In the genomic region with DNA sequence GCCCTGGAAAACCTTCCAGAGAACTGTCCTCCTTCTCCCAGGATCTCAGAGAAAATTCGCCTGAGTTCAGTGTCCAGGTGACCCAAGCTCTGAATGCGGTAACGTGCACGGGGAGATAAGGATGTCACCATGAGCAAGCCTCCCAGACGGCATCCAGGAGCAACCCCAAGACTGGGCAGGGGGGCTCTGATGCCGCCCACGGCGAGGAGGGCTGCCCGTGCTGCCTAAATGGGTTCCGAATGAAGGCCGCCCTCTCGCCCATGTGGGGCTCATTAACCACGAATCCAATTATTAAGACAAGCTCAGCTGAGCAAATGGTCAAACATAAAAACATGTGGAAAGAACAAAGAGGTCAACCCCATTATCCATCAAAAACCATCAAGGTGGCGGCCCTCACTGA, we compare ENCODE assay signal across 8 cellular contexts. TPM values are rescaled to one million over a fixed set of nuclear protein-coding genes. Genes with fewer than 3 reads are reported as not detected.
DNase-seq lines count a peak whose midpoint lies in the region; ATAC-seq and TF ChIP-seq lines count a peak whose summit lies in the region.
"Not testable (repeated sequence)": the region's sequence is repeated elsewhere in the genome, so short reads cannot be mapped to it uniquely, and the experiment has no call there.

No MANE protein-coding gene starts in this region.

- not testable (repeated sequence) for H3K36me3 Mint-ChIP-seq in CD14-positive monocyte; IgD-negative memory B cell; activated CD4-positive, alpha-beta T cell treated with anti-CD3 and anti-CD28 coated beads, Interleukin-2, amount 10 ng/mL, durations not matched to agents 24 days and 14 days (ENCODE audit: low read depth); activated T-helper 17 cell treated with anti-CD3 and anti-CD28 coated beads, Interleukin-2, amount 50 U/mL, for 72 hours (ENCODE audit: low read depth); brain; immature natural killer cell; nephron progenitor cell (ENCODE audit: low read depth); stimulated activated naive CD8-positive, alpha-beta T cell treated with anti-CD3 and anti-CD28 coated beads, Interleukin-15, Interleukin-2, amounts not matched to agents 100 ng/mL and 50 ng/mL, for 24 hours (ENCODE audit: low read depth)

- H3K9me3 Mint-ChIP-seq in CD14-positive monocyte; IgD-negative memory B cell; activated CD4-positive, alpha-beta T cell treated with anti-CD3 and anti-CD28 coated beads, Interleukin-2, amount 10 ng/mL, durations not matched to agents 24 days and 14 days; activated T-helper 17 cell treated with anti-CD3 and anti-CD28 coated beads, Interleukin-2, amount 50 U/mL, for 72 hours; immature natural killer cell; nephron progenitor cell; stimulated activated naive CD8-positive, alpha-beta T cell treated with anti-CD3 and anti-CD28 coated beads, Interleukin-15, Interleukin-2, amounts not matched to agents 100 ng/mL and 50 ng/mL, for 24 hours: not testable (repeated sequence)
- H3K9me3 Mint-ChIP-seq in brain = peaks cover 0 to 10% (median 0%) of the 10 kb centered on the region in 5 experiments

- H3K4me3 Mint-ChIP-seq in CD14-positive monocyte = peak overlapping the region; percentile 9 to 82
- H3K4me3 Mint-ChIP-seq in IgD-negative memory B cell = peak overlapping the region in 3 of 4 donors; percentile 9 to 71 (median 27)
- H3K4me3 Mint-ChIP-seq in activated CD4-positive, alpha-beta T cell treated with anti-CD3 and anti-CD28 coated beads, Interleukin-2, amount 10 ng/mL, durations not matched to agents 24 days and 14 days = peak overlapping the region; percentile 73
- peak overlapping the region; percentile 79 for H3K4me3 Mint-ChIP-seq in activated T-helper 17 cell treated with anti-CD3 and anti-CD28 coated beads, Interleukin-2, amount 50 U/mL, for 72 hours
- peak overlapping the region; percentile 77 to 90 (median 78) for H3K4me3 Mint-ChIP-seq in brain
- peak overlapping the region; percentile 71 to 87 (median 77) for H3K4me3 Mint-ChIP-seq in immature natural killer cell
- H3K4me3 Mint-ChIP-seq in nephron progenitor cell = peak overlapping the region; percentile 79
- H3K4me3 Mint-ChIP-seq in stimulated activated naive CD8-positive, alpha-beta T cell treated with anti-CD3 and anti-CD28 coated beads, Interleukin-15, Interleukin-2, amounts not matched to agents 100 ng/mL and 50 ng/mL, for 24 hours = peak overlapping the region; percentile 83

- not testable (repeated sequence) for TF ChIP-seq CTCF in CD14-positive monocyte (IDR thresholded peaks at IDR 0.05); brain (conservative IDR thresholded peaks at IDR 0.05); nephron progenitor cell (IDR thresholded peaks at IDR 0.05)

- H3K4me1 Mint-ChIP-seq in CD14-positive monocyte (peaks cover 10% of the 10 kb centered on the region), brain (peaks cover 11% of the 10 kb centered on the region), immature natural killer cell (peaks cover 0 to 10% of the 10 kb centered on the region in 2 donors)
- H3K4me1 Mint-ChIP-seq in IgD-negative memory B cell; activated CD4-positive, alpha-beta T cell treated with anti-CD3 and anti-CD28 coated beads, Interleukin-2, amount 10 ng/mL, durations not matched to agents 24 days and 14 days; activated T-helper 17 cell treated with anti-CD3 and anti-CD28 coated beads, Interleukin-2, amount 50 U/mL, for 72 hours; nephron progenitor cell; stimulated activated naive CD8-positive, alpha-beta T cell treated with anti-CD3 and anti-CD28 coated beads, Interleukin-15, Interleukin-2, amounts not matched to agents 100 ng/mL and 50 ng/mL, for 24 hours (ENCODE audit: low read depth): not testable (repeated sequence)

- not testable (repeated sequence) for ATAC-seq in activated T-helper 17 cell treated with anti-CD3 and anti-CD28 coated beads, Interleukin-2, amount 50 U/mL, for 72 hours (replicated peaks)

- DNase-seq in CD14-positive monocyte (ENCODE audit: low spot score); activated CD4-positive, alpha-beta T cell treated with anti-CD3 and anti-CD28 coated beads, Interleukin-2, amount 10 ng/mL, durations not matched to agents 24 days and 14 days; immature natural killer cell; nephron progenitor cell: not testable (repeated sequence)

- peaks cover 35 to 62% (median 60%) of the 10 kb centered on the region in 3 donors for H3K27me3 Mint-ChIP-seq in CD14-positive monocyte (ENCODE audit: low read depth in 3 of 3)
- H3K27me3 Mint-ChIP-seq in IgD-negative memory B cell = peaks cover 24% of the 10 kb centered on the region
- H3K27me3 Mint-ChIP-seq in activated CD4-positive, alpha-beta T cell treated with anti-CD3 and anti-CD28 coated beads, Interleukin-2, amount 10 ng/mL, durations not matched to agents 24 days and 14 days = peaks cover 40% of the 10 kb centered on the region
- peaks cover 10% of the 10 kb centered on the region for H3K27me3 Mint-ChIP-seq in activated T-helper 17 cell treated with anti-CD3 and anti-CD28 coated beads, Interleukin-2, amount 50 U/mL, for 72 hours
- peaks cover 36% of the 10 kb centered on the region for H3K27me3 Mint-ChIP-seq in brain
- peaks cover 5 to 11% (median 10%) of the 10 kb centered on the region in 3 donors for H3K27me3 Mint-ChIP-seq in immature natural killer cell (ENCODE audit: low read depth in 3 of 3)
- H3K27me3 Mint-ChIP-seq in nephron progenitor cell (ENCODE audit: low read depth, poor library complexity) = peaks cover 62% of the 10 kb centered on the region
- H3K27me3 Mint-ChIP-seq in stimulated activated naive CD8-positive, alpha-beta T cell treated with anti-CD3 and anti-CD28 coated beads, Interleukin-15, Interleukin-2, amounts not matched to agents 100 ng/mL and 50 ng/mL, for 24 hours = peaks cover 37% of the 10 kb centered on the region

- intact Hi-C loops in CD14-positive monocyte (cut with micrococcal nuclease); activated CD4-positive, alpha-beta T cell treated with anti-CD3 and anti-CD28 coated beads, Interleukin-2, amount 10 ng/mL, durations not matched to agents 24 days and 14 days (cut with micrococcal nuclease): not testable (repeated sequence)

- H3K27ac Mint-ChIP-seq in CD14-positive monocyte; IgD-negative memory B cell; activated CD4-positive, alpha-beta T cell treated with anti-CD3 and anti-CD28 coated beads, Interleukin-2, amount 10 ng/mL, durations not matched to agents 24 days and 14 days; activated T-helper 17 cell treated with anti-CD3 and anti-CD28 coated beads, Interleukin-2, amount 50 U/mL, for 72 hours; brain; nephron progenitor cell; stimulated activated naive CD8-positive, alpha-beta T cell treated with anti-CD3 and anti-CD28 coated beads, Interleukin-15, Interleukin-2, amounts not matched to agents 100 ng/mL and 50 ng/mL, for 24 hours: not testable (repeated sequence)
- peak overlapping the region in 2 of 6 donors; percentile 40 to 53 for H3K27ac Mint-ChIP-seq in immature natural killer cell

RNA-seq across cellular contexts. Expression of gene UNC93B1, which starts 49.6 kb away (rescaled TPM):
- 100 to 1,000 TPM; 185 to 220 TPM for polyA plus RNA-seq in CD14-positive monocyte
- polyA plus RNA-seq in IgD-negative memory B cell = 140 TPM
- 13.8 and 15.6 TPM in 2 replicates for total RNA-seq in activated CD4-positive, alpha-beta T cell treated with anti-CD3 and anti-CD28 coated beads, Interleukin-2, amount 10 ng/mL, durations not matched to agents 24 days and 14 days
- 10 to 100 TPM; 13.1 to 14.8 TPM for total RNA-seq in activated T-helper 17 cell treated with anti-CD3 and anti-CD28 coated beads, Interleukin-2, amount 50 U/mL, for 72 hours
- polyA plus RNA-seq in brain (ENCODE audit: insufficient read depth, low read depth, low replicate concordance) = 8.1 TPM
- 10 to 100 TPM; 29.7 to 42.7 (median 38.6) TPM for polyA plus RNA-seq in immature natural killer cell

RNA-seq across cellular contexts. Expression of gene ALDH3B1, which starts 55.9 kb away (rescaled TPM):
- polyA plus RNA-seq in CD14-positive monocyte = 10 to 100 TPM; 79.8 to 86.7 TPM
- 0.36 TPM for polyA plus RNA-seq in IgD-negative memory B cell
- total RNA-seq in activated CD4-positive, alpha-beta T cell treated with anti-CD3 and anti-CD28 coated beads, Interleukin-2, amount 10 ng/mL, durations not matched to agents 24 days and 14 days = not detected in 2 replicates
- under 1 TPM in 1 of 2 donors, not detected in 1; 0.08 TPM for total RNA-seq in activated T-helper 17 cell treated with anti-CD3 and anti-CD28 coated beads, Interleukin-2, amount 50 U/mL, for 72 hours
- polyA plus RNA-seq in brain (ENCODE audit: insufficient read depth, low read depth, low replicate concordance) = 10.5 TPM
- polyA plus RNA-seq in immature natural killer cell = 1 to 10 TPM in 2 of 3 donors, not detected in 1; 3.4 to 3.8 TPM

Comparison
In these comparisons a context has a peak if more than half of its experiments do, and no peak if none do; other contexts are left out.
1. H3K4me3 Mint-ChIP-seq: peak in every context shown above with its lines; median percentile 83 in stimulated activated naive CD8-positive, alpha-beta T cell treated with anti-CD3 and anti-CD28 coated beads, Interleukin-15, Interleukin-2, amounts not matched to agents 100 ng/mL and 50 ng/mL, for 24 hours; 79 in activated T-helper 17 cell treated with anti-CD3 and anti-CD28 coated beads, Interleukin-2, amount 50 U/mL, for 72 hours; 79 in nephron progenitor cell; 78 in brain; 77 in immature natural killer cell; 73 in activated CD4-positive, alpha-beta T cell treated with anti-CD3 and anti-CD28 coated beads, Interleukin-2, amount 10 ng/mL, durations not matched to agents 24 days and 14 days; 46 in CD14-positive monocyte; 27 in IgD-negative memory B cell.